9 cellular contexts compared by ENCODE assay signal in genomic region chr15:65077981-65078352, GRCh38. TPM values are rescaled to one million over a fixed set of nuclear protein-coding genes. Genes with fewer than 3 reads are reported as not detected.
DNase-seq lines count a peak whose midpoint lies in the region; ATAC-seq and TF ChIP-seq lines count a peak whose summit lies in the region.
"Had no signal": no experiment of that assay in that cellular context is flagged by ENCODE, and none has a peak within 500 bp of the region (broad histone marks: within the 10 kb centered on the region; RNA-seq: fewer than 3 reads in every experiment).

No MANE protein-coding gene starts in this region.

- peak; percentile 67 for TF ChIP-seq CTCF in foreskin keratinocyte (conservative IDR thresholded peaks at IDR 0.05)
- peak in 1 of 2 donors; percentile 56 for TF ChIP-seq CTCF in suprapubic skin (IDR thresholded peaks at IDR 0.05)

- H3K36me3 ChIP-seq in suprapubic skin: no peaks in the 10 kb centered on the region
- H3K36me3 ChIP-seq: SJSA1 had no signal

- ATAC-seq in foreskin keratinocyte: peak; percentile 49
- no peak for ATAC-seq in HG03571 (IDR thresholded peaks at IDR 0.05; ENCODE audit: unreplicated experiment)
- no peak for ATAC-seq in HG03039 (IDR thresholded peaks at IDR 0.05; ENCODE audit: unreplicated experiment)

- DNase-seq in KBM-7 (peak; percentile 41), activated T-cell treated with anti-CD3 and anti-CD28 coated beads for 48 hours (ENCODE audit: low read depth) (peak; percentile 52), foreskin keratinocyte (peak in 1 of 2 donors; percentile 10), renal cortical epithelial cell (ENCODE audit: low read depth) (peak; percentile 40), UCSD-AML1 (lab: John Stamatoyannopoulos, UW; ENCODE audit: unreplicated experiment) (no peak), suprapubic skin (ENCODE audit: low spot score in 2 of 2) (no peak)

- TF ChIP-seq POLR2A in suprapubic skin (IDR thresholded peaks at IDR 0.05): no peak

- in situ Hi-C loops in KBM-7 (cut with MboI; ENCODE audit: low pct_unique_long_range_greater_than_20kb, low sequenced_read_pairs): no loop called here

- no peak for TF ChIP-seq EP300 in suprapubic skin (IDR thresholded peaks at IDR 0.05)

- H3K27ac ChIP-seq in foreskin keratinocyte: no peak overlapping the region
- H3K27ac ChIP-seq in suprapubic skin: no peak overlapping the region
- H3K27ac ChIP-seq: SJSA1 had no signal

- 13% methylated on average over 11 of the region's 24 CpGs for WGBS in suprapubic skin

- H3K27me3 ChIP-seq in foreskin keratinocyte (peaks cover 54% of the 10 kb centered on the region), suprapubic skin (peaks cover 16% of the 10 kb centered on the region)
- H3K27me3 ChIP-seq: SJSA1 had no signal

- no peaks in the 10 kb centered on the region for H3K9me3 ChIP-seq in suprapubic skin
- H3K9me3 ChIP-seq: SJSA1 had no signal

- no peak overlapping the region for H3K4me3 ChIP-seq in suprapubic skin
- H3K4me3 ChIP-seq: SJSA1 had no signal

- H3K4me1 ChIP-seq in foreskin keratinocyte (no peaks in the 10 kb centered on the region), suprapubic skin (peaks cover 17% of the 10 kb centered on the region)

RNA-seq across cellular contexts. Expression of gene KBTBD13, which starts 1.4 kb away (rescaled TPM):
- total RNA-seq in foreskin keratinocyte (not detected in 2 replicates), renal cortical epithelial cell (not detected in 2 replicates), suprapubic skin (not detected)
- not detected in 2 replicates for polyA plus RNA-seq in foreskin keratinocyte
- total RNA-seq: SJSA1 had no signal

RNA-seq across cellular contexts. Expression of gene RASL12, which starts 10.2 kb away (rescaled TPM):
- not detected in 2 replicates for total RNA-seq in foreskin keratinocyte
- polyA plus RNA-seq in foreskin keratinocyte: not detected in 2 replicates
- total RNA-seq in renal cortical epithelial cell: not detected in 2 replicates
- 1 to 10 TPM; 4.8 to 9.7 (median 6.7) TPM for total RNA-seq in suprapubic skin

RNA-seq across cellular contexts. Expression of gene SLC51B, which starts 32.8 kb away (rescaled TPM):
- total RNA-seq in foreskin keratinocyte (not detected in 2 replicates), renal cortical epithelial cell (0.15 TPM in 1 of 2 replicates, not detected in the other), suprapubic skin (under 1 TPM in 1 of 4 donors, not detected in 3; 0.60 TPM)
- polyA plus RNA-seq in foreskin keratinocyte: not detected in 2 replicates

RNA-seq across cellular contexts. Expression of gene UBAP1L, which starts 37.0 kb away (rescaled TPM):
- total RNA-seq in foreskin keratinocyte (0.49 and 0.88 TPM in 2 replicates), renal cortical epithelial cell (under 0.01 and 1.4 TPM in 2 replicates), suprapubic skin (10 to 100 TPM in 1 of 4 donors, 1 to 10 TPM in 3; 2.3 to 21.4 (median 5.6) TPM)
- polyA plus RNA-seq in foreskin keratinocyte: 0.23 and 0.27 TPM in 2 replicates

RNA-seq across cellular contexts. Expression of gene MTFMT, which starts 48.5 kb away (rescaled TPM):
- 19.7 and 21.9 TPM in 2 replicates for total RNA-seq in foreskin keratinocyte
- polyA plus RNA-seq in foreskin keratinocyte: 13.3 and 17.5 TPM in 2 replicates
- total RNA-seq in renal cortical epithelial cell: 22.6 and 33.7 TPM in 2 replicates
- 100 to 1,000 TPM in 1 of 4 donors, 10 to 100 TPM in 3; 11.7 to 159 (median 18.1) TPM for total RNA-seq in suprapubic skin

Comparison
In these comparisons a context has a peak if more than half of its experiments do, and no peak if none do; other contexts are left out.
1. DNase-seq: peak in KBM-7 (single experiment), activated T-cell treated with anti-CD3 and anti-CD28 coated beads for 48 hours (single experiment) and renal cortical epithelial cell (single experiment); none in UCSD-AML1 (single experiment) and suprapubic skin (0 of 2).